Comparison of ENCODE assay signal across 28 cellular contexts in the genomic region with DNA sequence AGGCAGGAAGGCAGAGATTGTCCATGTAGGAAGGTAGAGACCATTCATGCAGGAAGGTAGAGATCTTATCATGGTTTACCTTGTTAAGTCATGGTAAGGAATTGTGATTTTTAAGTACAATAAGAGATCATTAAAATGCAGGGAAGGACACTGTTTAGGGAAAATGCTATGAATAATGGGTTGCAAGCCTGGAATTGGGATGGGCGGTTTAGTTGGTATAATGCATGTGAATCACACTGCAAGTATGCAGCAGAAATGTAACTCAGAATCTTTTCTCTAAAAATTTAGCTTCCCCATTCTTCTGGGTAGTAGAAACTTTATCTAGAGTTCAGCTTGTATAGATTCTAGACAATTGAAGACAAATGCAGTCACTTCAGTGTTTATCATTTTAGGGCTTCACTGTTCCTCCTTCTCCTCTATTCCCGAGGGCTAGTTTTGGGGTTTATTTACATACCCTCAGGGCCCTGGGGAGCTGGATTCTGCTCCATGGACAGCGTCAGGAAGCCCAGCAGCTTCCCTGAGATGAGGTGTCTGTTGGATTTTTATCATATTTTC.
DNase-seq lines count a peak whose midpoint lies in the region; ATAC-seq and TF ChIP-seq lines count a peak whose summit lies in the region.
"Had no signal": no experiment of that assay in that cellular context is flagged by ENCODE, and none has a peak within 500 bp of the region (broad histone marks: within the 10 kb centered on the region; RNA-seq: fewer than 3 reads in every experiment).

No MANE protein-coding gene starts in this region.

- H3K27me3 ChIP-seq in osteoblast (ENCODE audit: insufficient read depth, low read length): peaks cover 6% of the 10 kb centered on the region
- no peaks in the 10 kb centered on the region for H3K27me3 ChIP-seq in left lung
- H3K27me3 ChIP-seq: breast epithelium, gastroesophageal sphincter had no signal

- no peak overlapping the region for H3K4me2 ChIP-seq in osteoblast (ENCODE audit: insufficient read depth, low read length)
- H3K4me2 ChIP-seq: PC-9 had no signal

- intact Hi-C loops in left lung (cut with DNase I): no loop called here

- no peaks in the 10 kb centered on the region for H3K9me3 ChIP-seq in osteoblast (ENCODE audit: low read depth, low read length)
- no peaks in the 10 kb centered on the region for H3K9me3 ChIP-seq in left lung
- H3K9me3 ChIP-seq: breast epithelium, gastroesophageal sphincter, HAP-1 had no signal

- ATAC-seq in left lung: no peak
- no peak for ATAC-seq in HG03175 (IDR thresholded peaks at IDR 0.05; ENCODE audit: unreplicated experiment)
- ATAC-seq: activated T-cell treated with anti-CD3 and anti-CD28 coated beads, Interleukin-2, amount 50 U/mL, for 72 hours; CD8-positive, alpha-beta T cell; gastroesophageal sphincter; HepG2; left ventricle myocardium superior had no signal

- no peak overlapping the region for H2AFZ ChIP-seq in osteoblast (ENCODE audit: low read length)
- H2AFZ ChIP-seq: PC-9 had no signal

- no peaks in the 10 kb centered on the region for H3K36me3 ChIP-seq in osteoblast (ENCODE audit: insufficient read depth, low read length)
- H3K36me3 ChIP-seq in left lung: no peaks in the 10 kb centered on the region
- H3K36me3 ChIP-seq: breast epithelium, gastroesophageal sphincter, HAP-1, WERI-Rb-1 had no signal

- no peaks in the 10 kb centered on the region for H4K20me1 ChIP-seq in osteoblast (ENCODE audit: insufficient read depth, low read length)

- H3K4me3 ChIP-seq in cardiac fibroblast (replicated peaks in 1 of 2; ENCODE audit: low read depth in 2 of 2, low read length in 2 of 2): no peak overlapping the region
- H3K4me3 ChIP-seq in osteoblast (ENCODE audit: insufficient read depth, low read length): no peak overlapping the region
- H3K4me3 ChIP-seq in left lung: no peak overlapping the region
- H3K4me3 ChIP-seq: breast epithelium, gastroesophageal sphincter, HAP-1, PC-9 had no signal

- DNase-seq in EL: peak; percentile 14
- DNase-seq in HS-5 (ENCODE audit: low read depth): peak; percentile 2
- peak; percentile 14 to 25 for DNase-seq in cardiac fibroblast (ENCODE audit: low read depth in 2 of 2)
- peak; percentile 76 for DNase-seq in osteoblast (ENCODE audit: insufficient read length, low spot score, missing footprints)
- DNase-seq in stimulated activated CD4-positive, alpha-beta T cell treated with anti-CD3 and anti-CD28 coated beads, Interleukin-4, amount 100 ng/mL, for 24 hours: no peak
- DNase-seq in left lung: no peak
- DNase-seq in NCI-H1048 (lab: John Stamatoyannopoulos, UW): no peak
- DNase-seq: activated CD4-positive, alpha-beta T cell treated with anti-CD3 and anti-CD28 coated beads, Interleukin-2, amount 10 ng/mL, durations not matched to agents 24 days and 14 days; activated naive CD4-positive, alpha-beta T cell; activated T-cell treated with anti-CD3 and anti-CD28 coated beads, Interleukin-2, amount 50 U/mL, for 72 hours; CD8-positive, alpha-beta T cell; effector CD8-positive, alpha-beta T cell; left ventricle myocardium superior; naive B cell; NCI-H1092; NCI-H187; NCI-H2171 treated with DMSO at 0.1 percent for 48 hours; NCI-H524 treated with DMSO at 0.1 percent for 48 hours; PC-9; SIG-M5; SW 1271; T-helper 9 cell; WERI-Rb-1 had no signal

- TF ChIP-seq CTCF in cardiac fibroblast (IDR thresholded peaks at IDR 0.05; ENCODE audit: low read depth, low read length): no peak
- no peak for TF ChIP-seq CTCF in osteoblast (IDR thresholded peaks at IDR 0.05; ENCODE audit: extremely low read depth, low read depth, low read length)
- no peak for TF ChIP-seq CTCF in left lung (IDR thresholded peaks at IDR 0.05)

- H3K4me1 ChIP-seq in osteoblast (ENCODE audit: insufficient read depth, low read length): no peaks in the 10 kb centered on the region
- peaks cover 0 to 20% of the 10 kb centered on the region in 2 donors for H3K4me1 ChIP-seq in left lung
- H3K4me1 ChIP-seq: breast epithelium, gastroesophageal sphincter, HAP-1 had no signal

- no peaks in the 10 kb centered on the region for H3K79me2 ChIP-seq in osteoblast (ENCODE audit: insufficient read depth, low read length)

- H3K27ac ChIP-seq in osteoblast (ENCODE audit: low read depth, low read length): no peak overlapping the region
- no peak overlapping the region for H3K27ac ChIP-seq in left lung
- H3K27ac ChIP-seq: breast epithelium, gastroesophageal sphincter, PC-9, WERI-Rb-1 had no signal

Comparison
In these comparisons a context has a peak if more than half of its experiments do, and no peak if none do; other contexts are left out.
1. DNase-seq: peak in EL (single experiment), HS-5 (single experiment), cardiac fibroblast (2 of 2) and osteoblast (single experiment); none in stimulated activated CD4-positive, alpha-beta T cell treated with anti-CD3 and anti-CD28 coated beads, Interleukin-4, amount 100 ng/mL, for 24 hours (single experiment), left lung (0 of 2) and NCI-H1048 (single experiment).